Comparison of ENCODE assay signal across 23 cellular contexts in the genomic region with DNA sequence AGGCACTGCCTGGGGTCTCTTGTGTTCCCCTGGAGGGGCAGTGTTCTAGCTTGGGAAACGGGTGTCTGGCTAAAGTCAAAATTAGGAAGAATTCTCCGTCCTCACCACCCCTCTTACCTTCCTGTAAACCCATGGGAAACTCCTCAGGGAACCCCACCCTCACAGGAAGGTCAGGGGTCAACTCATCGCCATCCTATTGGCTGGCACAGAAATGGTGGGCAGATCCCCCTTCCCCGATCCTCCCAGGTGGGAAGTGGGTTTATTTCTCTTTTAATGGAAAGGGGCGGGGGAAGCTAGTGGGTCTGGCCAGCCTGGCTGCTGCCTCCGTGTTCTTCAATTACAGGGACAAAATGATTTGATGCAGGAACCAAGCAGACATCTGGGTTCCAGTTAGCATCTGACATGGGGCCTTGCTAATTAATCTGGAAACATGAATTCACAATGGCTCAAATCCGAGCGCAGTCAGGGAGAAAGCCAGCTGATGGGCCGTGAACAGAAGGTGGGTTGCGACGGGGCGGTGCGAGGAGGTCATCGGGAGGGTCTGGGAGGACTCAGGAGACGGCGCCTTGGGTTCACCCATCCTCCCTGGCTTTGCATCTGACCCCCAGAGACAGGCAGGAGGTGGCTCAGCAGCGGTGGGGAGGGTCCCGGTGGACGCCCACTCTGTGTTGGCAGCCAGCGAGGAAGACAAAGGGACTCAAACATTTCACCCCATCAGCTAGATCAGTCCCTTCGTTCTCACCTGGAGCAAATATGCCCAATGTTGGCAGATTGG.
"Had no signal": no experiment of that assay in that cellular context is flagged by ENCODE, and none has a peak within 500 bp of the region (broad histone marks: within the 10 kb centered on the region; RNA-seq: fewer than 3 reads in every experiment).

No MANE protein-coding gene starts in this region.

- H3K27ac Mint-ChIP-seq: activated naive CD4-positive, alpha-beta T cell treated with anti-CD3 and anti-CD28 coated beads, Interleukin-2, amount 50 U/mL, for 24 hours; dendritic cell treated with granulocyte-macrophage colony-stimulating factor and Interleukin-4, amounts not matched to agents 40 ng/mL and 50 ng/mL, for 4 days; effector memory CD8-positive, alpha-beta T cell; mesothelial cell of epicardium; nephron progenitor cell had no signal

- ATAC-seq: activated CD4-positive, CD25-positive, alpha-beta regulatory T cell treated with anti-CD3 and anti-CD28 coated beads, Interleukin-2, amount 50 U/mL, for 24 hours; activated T-cell treated with anti-CD3 and anti-CD28 coated beads, Interleukin-2, amount 50 U/mL, for 4 hours; effector memory CD8-positive, alpha-beta T cell; left lobe of liver; right cardiac atrium; stimulated activated naive CD8-positive, alpha-beta T cell treated with anti-CD3 and anti-CD28 coated beads, Interleukin-15, amount 100 ng/mL, for 72 hours had no signal

- H3K36me3 ChIP-seq: ascending aorta, prostate gland, suprapubic skin, transverse colon, vagina had no signal

- H3K4me3 Mint-ChIP-seq: activated naive CD4-positive, alpha-beta T cell treated with anti-CD3 and anti-CD28 coated beads, Interleukin-2, amount 50 U/mL, for 24 hours; activated T-cell treated with anti-CD3 and anti-CD28 coated beads, Interleukin-2, amount 50 U/mL, for 4 hours; dendritic cell treated with granulocyte-macrophage colony-stimulating factor and Interleukin-4, amounts not matched to agents 40 ng/mL and 50 ng/mL, for 4 days; effector memory CD8-positive, alpha-beta T cell; mesothelial cell of epicardium; nephron progenitor cell; stimulated activated naive CD8-positive, alpha-beta T cell treated with anti-CD3 and anti-CD28 coated beads, Interleukin-15, amount 100 ng/mL, for 72 hours had no signal

- H3K4me3 ChIP-seq: ascending aorta, hepatocyte, lung, prostate gland, suprapubic skin, transverse colon, vagina had no signal

- H3K4me1 Mint-ChIP-seq: activated naive CD4-positive, alpha-beta T cell treated with anti-CD3 and anti-CD28 coated beads, Interleukin-2, amount 50 U/mL, for 24 hours; mesothelial cell of epicardium; stimulated activated naive CD8-positive, alpha-beta T cell treated with anti-CD3 and anti-CD28 coated beads, Interleukin-15, amount 100 ng/mL, for 72 hours had no signal

- DNase-seq: activated CD4-positive, alpha-beta T cell treated with anti-CD3 and anti-CD28 coated beads, Interleukin-2, amount 50 U/mL, for 1 hour; activated CD8-positive, alpha-beta memory T cell treated with anti-CD3 and anti-CD28 coated beads, Interleukin-2, amount 50 U/mL, for 4 hours; activated gamma-delta T cell; activated T-cell treated with anti-CD3 and anti-CD28 coated beads, Interleukin-2, amount 50 U/mL, for 4 hours; effector memory CD8-positive, alpha-beta T cell; nephron progenitor cell; right cardiac atrium; small intestine; stimulated activated CD4-positive, alpha-beta T cell treated with anti-CD3 and anti-CD28 coated beads, Interleukin-4, amount 100 ng/mL, for 1 hour; stimulated activated naive CD8-positive, alpha-beta T cell treated with anti-CD3 and anti-CD28 coated beads, Interleukin-15, amount 100 ng/mL, for 72 hours; T1000; transverse colon had no signal

- H3K27me3 ChIP-seq: ascending aorta, vagina had no signal

- H3K4me1 ChIP-seq: ascending aorta, prostate gland, suprapubic skin, transverse colon, vagina had no signal

- H3K27ac ChIP-seq: ascending aorta, hepatocyte, prostate gland, suprapubic skin, transverse colon, vagina had no signal

- H3K9me3 Mint-ChIP-seq: activated naive CD4-positive, alpha-beta T cell treated with anti-CD3 and anti-CD28 coated beads, Interleukin-2, amount 50 U/mL, for 24 hours; activated T-cell treated with anti-CD3 and anti-CD28 coated beads, Interleukin-2, amount 50 U/mL, for 4 hours; dendritic cell treated with granulocyte-macrophage colony-stimulating factor and Interleukin-4, amounts not matched to agents 40 ng/mL and 50 ng/mL, for 4 days; effector memory CD8-positive, alpha-beta T cell; mesothelial cell of epicardium; nephron progenitor cell; stimulated activated naive CD8-positive, alpha-beta T cell treated with anti-CD3 and anti-CD28 coated beads, Interleukin-15, amount 100 ng/mL, for 72 hours had no signal

- H3K9me3 ChIP-seq: ascending aorta, prostate gland, suprapubic skin, transverse colon, vagina had no signal

- H3K36me3 Mint-ChIP-seq: activated naive CD4-positive, alpha-beta T cell treated with anti-CD3 and anti-CD28 coated beads, Interleukin-2, amount 50 U/mL, for 24 hours; mesothelial cell of epicardium had no signal
